1 cellular context compared by ENCODE assay signal in genomic region chr15:40282144-40282869, GRCh38.
TF ChIP-seq lines count a peak whose summit lies in the region.

No MANE protein-coding gene starts in this region.

TF ChIP-seq in HEK293, 187 proteins besides CTCF, POLR2A, EP300 and RAD21 (continued from another document):
- TF ChIP-seq ZBTB26 (tag by site-specific recombination; optimal IDR thresholded peaks at IDR 0.05), result peak; percentile 90
- no peak for TF ChIP-seq GLI2 (tag by site-specific recombination; IDR thresholded peaks at IDR 0.05; ENCODE audit: borderline replicate concordance, low read depth)
- TF ChIP-seq ZNF37A (tag by site-specific recombination; IDR thresholded peaks at IDR 0.05), result no peak
- no peak for TF ChIP-seq ZFP41 (tag by site-specific recombination; IDR thresholded peaks at IDR 0.05; ENCODE audit: borderline replicate concordance)
- no peak for TF ChIP-seq ELK4 (IDR thresholded peaks at IDR 0.05; ENCODE audit: borderline replicate concordance, low read depth, low read length)
- TF ChIP-seq PATZ1 (tag by site-specific recombination; IDR thresholded peaks at IDR 0.05), result no peak; the same call in 1 of the 2 replicates
- TF ChIP-seq ZNF335 (tag by site-specific recombination; conservative IDR thresholded peaks at IDR 0.05), result peak; percentile 68
- TF ChIP-seq ZFHX2 (tag by site-specific recombination; conservative IDR thresholded peaks at IDR 0.05), result peak; percentile 75; the same call in 1 of the 2 replicates
- TF ChIP-seq ZNF341 (tag by site-specific recombination; IDR thresholded peaks at IDR 0.05; ENCODE audit: low read depth), result no peak
- no peak for TF ChIP-seq ZBTB1 (tag by site-specific recombination; IDR thresholded peaks at IDR 0.05)
- TF ChIP-seq HOXC10 (CRISPR knock-in tag; IDR thresholded peaks at IDR 0.05), result no peak
- no peak for TF ChIP-seq PRDM1 (tag by site-specific recombination; IDR thresholded peaks at IDR 0.05)
- TF ChIP-seq ZNF660 (tag by site-specific recombination; IDR thresholded peaks at IDR 0.05), result peak; percentile 54; the same call in 1 of the 2 replicates
- TF ChIP-seq ZNF843 (tag by site-specific recombination; IDR thresholded peaks at IDR 0.05), result no peak
- no peak for TF ChIP-seq ZNF701 (tag by site-specific recombination; IDR thresholded peaks at IDR 0.05)
- no peak for TF ChIP-seq ZNF426 (tag by site-specific recombination; IDR thresholded peaks at IDR 0.05)
- no peak for TF ChIP-seq ZNF510 (tag by site-specific recombination; IDR thresholded peaks at IDR 0.05; ENCODE audit: insufficient replicate concordance)
TF ChIP-seq in HEK293: peak in this region for 16.
